38 cellular contexts compared by ENCODE assay signal in genomic region chr1:229812693-229813092, GRCh38.
"Had no signal": no experiment of that assay in that cellular context is flagged by ENCODE, and none has a peak within 500 bp of the region (broad histone marks: within the 10 kb centered on the region; RNA-seq: fewer than 3 reads in every experiment).

No MANE protein-coding gene starts in this region.

- FAIRE-seq: bronchial epithelial cell, TTC549 had no signal

- H3K27ac Mint-ChIP-seq: activated CD4-positive, alpha-beta memory T cell treated with anti-CD3 and anti-CD28 coated beads, Interleukin-2, amount 10 ng/mL, durations not matched to agents 7 days and 5 days; activated CD4-positive, alpha-beta T cell treated with anti-CD3 and anti-CD28 coated beads for 36 hours; activated CD4-positive, alpha-beta T cell treated with anti-CD3 and anti-CD28 coated beads, Interleukin-2, amount 10 ng/mL, durations not matched to agents 7 days and 5 days; activated CD8-positive, alpha-beta memory T cell treated with anti-CD3 and anti-CD28 coated beads, Interleukin-2, amount 10 ng/mL, durations not matched to agents 7 days and 5 days; activated CD8-positive, alpha-beta T cell treated with anti-CD3 and anti-CD28 coated beads, Interleukin-2, amount 10 ng/mL, durations not matched to agents 7 days and 5 days; activated naive CD4-positive, alpha-beta T cell treated with anti-CD3 and anti-CD28 coated beads, Interleukin-2, amount 10 ng/mL, durations not matched to agents 7 days and 5 days; activated naive CD4-positive, alpha-beta T cell treated with anti-CD3 and anti-CD28 coated beads, Interleukin-2, amount 50 U/mL, for 24 hours; activated naive CD8-positive, alpha-beta T cell; activated naive CD8-positive, alpha-beta T cell treated with anti-CD3 and anti-CD28 coated beads, Interleukin-2, amount 10 ng/mL, durations not matched to agents 7 days and 5 days; activated naive CD8-positive, alpha-beta T cell treated with anti-CD3 and anti-CD28 coated beads, Interleukin-2, amount 50 U/mL, for 24 hours; activated T-cell treated with anti-CD3 and anti-CD28 coated beads, Interleukin-2, amount 50 U/mL, for 24 hours; activated T-helper 2 cell treated with anti-CD3 and anti-CD28 coated beads, Interferon-gamma antibody, Interleukin-2, Interleukin-4, amounts not matched to agents 10 μg/mL and 5 μg/mL and 100 μg/mL, durations not matched to agents 14 hours and 24 hours and 36 hours; brain; T-helper 1 cell treated with Interleukin-12 subunit alpha and Interleukin-12 subunit beta and Interleukin-4 antibody, amounts not matched to agents 30 μg/mL and 1 μg/mL, for 36 hours; T-helper 2 cell treated with Interferon-gamma antibody and Interleukin-4, amounts not matched to agents 5 μg/mL and 100 μg/mL, for 36 hours had no signal

- H3K4me3 Mint-ChIP-seq: activated CD4-positive, alpha-beta memory T cell treated with anti-CD3 and anti-CD28 coated beads, Interleukin-2, amount 10 ng/mL, durations not matched to agents 7 days and 5 days; activated CD4-positive, alpha-beta T cell treated with anti-CD3 and anti-CD28 coated beads for 36 hours; activated CD4-positive, alpha-beta T cell treated with anti-CD3 and anti-CD28 coated beads, Interleukin-2, amount 10 ng/mL, durations not matched to agents 7 days and 5 days; activated CD8-positive, alpha-beta memory T cell treated with anti-CD3 and anti-CD28 coated beads, Interleukin-2, amount 10 ng/mL, durations not matched to agents 7 days and 5 days; activated CD8-positive, alpha-beta T cell treated with anti-CD3 and anti-CD28 coated beads, Interleukin-2, amount 10 ng/mL, durations not matched to agents 7 days and 5 days; activated naive CD4-positive, alpha-beta T cell treated with anti-CD3 and anti-CD28 coated beads, Interleukin-2, amount 10 ng/mL, durations not matched to agents 7 days and 5 days; activated naive CD4-positive, alpha-beta T cell treated with anti-CD3 and anti-CD28 coated beads, Interleukin-2, amount 50 U/mL, for 24 hours; activated naive CD8-positive, alpha-beta T cell; activated naive CD8-positive, alpha-beta T cell treated with anti-CD3 and anti-CD28 coated beads, Interleukin-2, amount 10 ng/mL, durations not matched to agents 7 days and 5 days; activated naive CD8-positive, alpha-beta T cell treated with anti-CD3 and anti-CD28 coated beads, Interleukin-2, amount 50 U/mL, for 24 hours; activated T-cell treated with anti-CD3 and anti-CD28 coated beads, Interleukin-2, amount 50 U/mL, for 24 hours; brain; central memory CD8-positive, alpha-beta T cell; T-helper 1 cell treated with Interleukin-12 subunit alpha and Interleukin-12 subunit beta and Interleukin-4 antibody, amounts not matched to agents 30 μg/mL and 1 μg/mL, for 36 hours; T-helper 2 cell treated with Interferon-gamma antibody and Interleukin-4, amounts not matched to agents 5 μg/mL and 100 μg/mL, for 36 hours had no signal

- H3K4me1 ChIP-seq: ascending aorta had no signal

- H3K4me3 ChIP-seq: ascending aorta, cardiac muscle cell had no signal

- H3K36me3 ChIP-seq: ascending aorta, cardiac muscle cell had no signal

- H3K36me3 Mint-ChIP-seq: activated naive CD4-positive, alpha-beta T cell treated with anti-CD3 and anti-CD28 coated beads, Interleukin-2, amount 10 ng/mL, durations not matched to agents 7 days and 5 days; activated naive CD8-positive, alpha-beta T cell treated with anti-CD3 and anti-CD28 coated beads, Interleukin-2, amount 10 ng/mL, durations not matched to agents 7 days and 5 days; brain had no signal

- DNase-seq: activated CD4-positive, alpha-beta memory T cell treated with anti-CD3 and anti-CD28 coated beads, Interleukin-2, amount 10 ng/mL, durations not matched to agents 7 days and 5 days; activated CD4-positive, alpha-beta T cell treated with anti-CD3 and anti-CD28 coated beads for 1 hour; activated CD4-positive, alpha-beta T cell treated with anti-CD3 and anti-CD28 coated beads for 36 hours; activated CD4-positive, alpha-beta T cell treated with anti-CD3 and anti-CD28 coated beads for 48 hours; activated CD4-positive, alpha-beta T cell treated with anti-CD3 and anti-CD28 coated beads, Interleukin-2, amount 10 ng/mL, durations not matched to agents 7 days and 5 days; activated CD4-positive, alpha-beta T cell treated with anti-CD3 and anti-CD28 coated beads, Interleukin-2, amount 50 U/mL, for 48 hours; activated CD4-positive, CD25-positive, alpha-beta regulatory T cell; activated CD8-positive, alpha-beta memory T cell treated with anti-CD3 and anti-CD28 coated beads for 24 hours; activated CD8-positive, alpha-beta memory T cell treated with anti-CD3 and anti-CD28 coated beads, Interleukin-2, amount 10 ng/mL, durations not matched to agents 7 days and 5 days; activated CD8-positive, alpha-beta memory T cell treated with anti-CD3 and anti-CD28 coated beads, Interleukin-2, amount 50 U/mL, for 48 hours; activated CD8-positive, alpha-beta T cell treated with anti-CD3 and anti-CD28 coated beads, Interleukin-2, amount 10 ng/mL, durations not matched to agents 7 days and 5 days; activated effector memory CD4-positive, alpha-beta T cell treated with Interleukin-2 at 50 U/mL for 16 hours; activated gamma-delta T cell; activated naive CD4-positive, alpha-beta T cell treated with anti-CD3 and anti-CD28 coated beads, Interleukin-2, amount 10 ng/mL, durations not matched to agents 7 days and 5 days; activated naive CD4-positive, alpha-beta T cell treated with Interleukin-2 at 50 U/mL for 16 hours; activated naive CD8-positive, alpha-beta T cell treated with anti-CD3 and anti-CD28 coated beads, Interleukin-2, amount 10 ng/mL, durations not matched to agents 7 days and 5 days; activated naive CD8-positive, alpha-beta T cell treated with anti-CD3 and anti-CD28 coated beads, Interleukin-2, amount 50 U/mL, for 24 hours; activated T-cell treated with anti-CD3 and anti-CD28 coated beads, Interleukin-2, amount 50 U/mL, for 24 hours; activated T-cell treated with anti-CD3 and anti-CD28 coated beads, Interleukin-2, amount 50 U/mL, for 48 hours; amygdala; anterior cingulate cortex; caudate nucleus; T-helper 1 cell; T-helper 2 cell; T-helper 9 cell had no signal

- H3K4me1 Mint-ChIP-seq: activated CD4-positive, alpha-beta memory T cell treated with anti-CD3 and anti-CD28 coated beads, Interleukin-2, amount 10 ng/mL, durations not matched to agents 7 days and 5 days; activated CD4-positive, alpha-beta T cell treated with anti-CD3 and anti-CD28 coated beads for 36 hours; activated CD4-positive, alpha-beta T cell treated with anti-CD3 and anti-CD28 coated beads, Interleukin-2, amount 10 ng/mL, durations not matched to agents 7 days and 5 days; activated CD8-positive, alpha-beta memory T cell treated with anti-CD3 and anti-CD28 coated beads, Interleukin-2, amount 10 ng/mL, durations not matched to agents 7 days and 5 days; activated naive CD4-positive, alpha-beta T cell treated with anti-CD3 and anti-CD28 coated beads, Interleukin-2, amount 10 ng/mL, durations not matched to agents 7 days and 5 days; activated naive CD4-positive, alpha-beta T cell treated with anti-CD3 and anti-CD28 coated beads, Interleukin-2, amount 50 U/mL, for 24 hours; activated naive CD8-positive, alpha-beta T cell treated with anti-CD3 and anti-CD28 coated beads, Interleukin-2, amount 10 ng/mL, durations not matched to agents 7 days and 5 days; activated naive CD8-positive, alpha-beta T cell treated with anti-CD3 and anti-CD28 coated beads, Interleukin-2, amount 50 U/mL, for 24 hours; central memory CD8-positive, alpha-beta T cell had no signal

- ATAC-seq: activated CD4-positive, alpha-beta T cell treated with anti-CD3 and anti-CD28 coated beads for 36 hours; activated CD4-positive, CD25-positive, alpha-beta regulatory T cell treated with anti-CD3 and anti-CD28 coated beads, Interleukin-2, amount 50 U/mL, for 24 hours; activated CD8-positive, alpha-beta memory T cell treated with anti-CD3 and anti-CD28 coated beads, Interleukin-2, amount 10 ng/mL, durations not matched to agents 7 days and 5 days; activated CD8-positive, alpha-beta T cell treated with anti-CD3 and anti-CD28 coated beads, Interleukin-2, amount 10 ng/mL, durations not matched to agents 7 days and 5 days; activated naive CD8-positive, alpha-beta T cell treated with anti-CD3 and anti-CD28 coated beads, Interleukin-2, amount 50 U/mL, for 24 hours had no signal

- H3K27me3 ChIP-seq: ascending aorta, cardiac muscle cell had no signal

- H3K27ac ChIP-seq: ascending aorta, cardiac muscle cell, VCaP had no signal
